ENCODE assay signal across 8 cellular contexts in the genomic region with DNA sequence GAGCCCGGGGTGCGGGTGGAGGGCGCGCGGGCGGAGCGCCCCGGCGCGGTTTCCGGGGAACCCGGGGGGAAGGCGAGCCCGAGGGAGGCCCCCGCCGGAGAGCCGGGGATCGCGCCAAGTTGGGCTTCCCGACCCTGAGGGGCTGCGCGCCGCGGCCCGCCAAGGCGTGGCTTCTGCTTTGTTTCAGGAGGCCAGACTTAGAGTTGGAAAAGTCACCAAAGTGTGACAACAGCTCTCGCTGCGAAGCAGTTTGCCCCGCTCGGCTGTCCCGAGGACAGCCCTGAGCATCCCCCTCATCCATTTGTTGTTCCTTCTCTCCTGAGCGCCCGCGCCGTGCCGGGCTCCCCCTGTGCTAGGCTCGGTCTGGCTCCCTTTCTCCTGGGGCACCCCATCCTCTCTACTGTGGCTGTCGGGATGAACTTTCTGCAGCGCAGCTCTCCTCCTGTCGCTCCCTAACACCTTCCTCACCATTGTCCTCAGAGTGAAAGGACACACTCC. TPM values are rescaled to one million over a fixed set of nuclear protein-coding genes. Genes with fewer than 3 reads are reported as not detected.
DNase-seq lines count a peak whose midpoint lies in the region; ATAC-seq and TF ChIP-seq lines count a peak whose summit lies in the region.

No MANE protein-coding gene starts in this region.

- WGBS in SK-N-SH (ENCODE audit: low lambda C conversion rate), result 4% methylated on average over 15 of the region's 40 CpGs

- peak overlapping the region; percentile 79 for H3K9ac ChIP-seq in SK-N-SH

- peak overlapping the region; percentile 84 for H2AFZ ChIP-seq in SK-N-SH (ENCODE audit: low read depth)

- DNase-seq in SK-N-SH (peak; percentile 58), fibroblast of mammary gland (ENCODE audit: low read depth) (no peak), omental fat pad (ENCODE audit: low spot score) (no peak), iPS-NIHi7 (ENCODE audit: extremely low spot score) (no peak)
- DNase-seq in activated CD4-positive, alpha-beta T cell treated with anti-CD3 and anti-CD28 coated beads for 4 hours, result no peak

- CTCF ChIA-PET in SK-N-SH (lab: Yijun Ruan, JAX), result interaction anchor here (0.6 to 8.1 kb wide), 14 partner anchors 11 to 230 kb away, joined by 3 to 113 read pairs (median 4); a partner anchor contains a TSS

- peaks cover 0 to 21% of the 10 kb centered on the region in 2 experiments; a peak in 3 of 4 replicates for H3K4me1 ChIP-seq in SK-N-SH (ENCODE audit: control insufficient read depth in 1 of 2, insufficient read depth in 2 of 2, low read depth in 1 of 2, low read length in 1 of 2)

- H3K4me3 ChIP-seq in SK-N-SH (ENCODE audit: low read depth in 2 of 2, low read length in 1 of 2) (peak overlapping the region; percentile 67 to 83), fibroblast of mammary gland (ENCODE audit: control insufficient read depth, low read depth, low read length) (peak overlapping the region; percentile 54)

- no peak overlapping the region; a peak in 1 of 4 replicates for H3K27ac ChIP-seq in SK-N-SH (ENCODE audit: low read depth in 2 of 2, low read length in 1 of 2)

- H4K20me1 ChIP-seq in SK-N-SH (ENCODE audit: insufficient read depth), result peaks cover 8% of the 10 kb centered on the region

- ATAC-seq in GM18517 (IDR thresholded peaks at IDR 0.05; ENCODE audit: unreplicated experiment), result peak; percentile 36
- peak; percentile 31 for ATAC-seq in HG02623 (IDR thresholded peaks at IDR 0.05; ENCODE audit: unreplicated experiment)
- peak; percentile 35 for ATAC-seq in omental fat pad (ENCODE audit: low FRiP score)
- no peak for ATAC-seq in HG03469 (IDR thresholded peaks at IDR 0.05; ENCODE audit: unreplicated experiment)

- POLR2A ChIA-PET in SK-N-SH (lab: Yijun Ruan, JAX), result interaction anchor here (2.2 to 2.9 kb wide), 2 partner anchors 12 to 27 kb away, joined by 10 to 12 read pairs; no protein-coding TSS in a partner anchor

- TF ChIP-seq RAD21 in SK-N-SH (IDR thresholded peaks at IDR 0.05; ENCODE audit: low read length), result no peak

- no peaks in the 10 kb centered on the region for H3K9me3 ChIP-seq in SK-N-SH

- peaks cover 41% of the 10 kb centered on the region for H3K79me2 ChIP-seq in SK-N-SH (ENCODE audit: insufficient read depth)

- TF ChIP-seq CTCF in SK-N-SH (IDR thresholded peaks at IDR 0.05) (no peak), fibroblast of mammary gland (conservative IDR thresholded peaks at IDR 0.05; ENCODE audit: control insufficient read depth, insufficient read depth, low read depth, low read length) (no peak), omental fat pad (IDR thresholded peaks at IDR 0.05) (no peak)

- no peaks in the 10 kb centered on the region for H3K36me3 ChIP-seq in SK-N-SH (replicated peaks in 1 of 2; ENCODE audit: control insufficient read depth in 1 of 2, insufficient read depth in 2 of 2, low read length in 1 of 2)

- H3F3A ChIP-seq in SK-N-SH (replicated peaks; ENCODE audit: insufficient read depth), result no peaks in the 10 kb centered on the region

- H3K9me2 ChIP-seq in SK-N-SH, result no peaks in the 10 kb centered on the region

- TF ChIP-seq EP300 in SK-N-SH (IDR thresholded peaks at IDR 0.05; ENCODE audit: borderline replicate concordance in 1 of 2, low read depth in 1 of 2, low read length in 1 of 2), result no peak

- peak overlapping the region; percentile 98 for H3K4me2 ChIP-seq in SK-N-SH

- no peaks in the 10 kb centered on the region for H3K27me3 ChIP-seq in SK-N-SH (ENCODE audit: insufficient read depth)

TF ChIP-seq in SK-N-SH, 30 proteins besides CTCF, POLR2A, EP300 and RAD21:
- TF ChIP-seq ELF1 (IDR thresholded peaks at IDR 0.05) (no peak), TAF1 (IDR thresholded peaks at IDR 0.05; ENCODE audit: borderline replicate concordance, low read depth, low read length) (0 out of 2 replicates have a peak, but pooled peaks have one; percentile 0), NFIC (IDR thresholded peaks at IDR 0.05; ENCODE audit: borderline replicate concordance) (no peak)
- TF ChIP-seq, protein P1, sequence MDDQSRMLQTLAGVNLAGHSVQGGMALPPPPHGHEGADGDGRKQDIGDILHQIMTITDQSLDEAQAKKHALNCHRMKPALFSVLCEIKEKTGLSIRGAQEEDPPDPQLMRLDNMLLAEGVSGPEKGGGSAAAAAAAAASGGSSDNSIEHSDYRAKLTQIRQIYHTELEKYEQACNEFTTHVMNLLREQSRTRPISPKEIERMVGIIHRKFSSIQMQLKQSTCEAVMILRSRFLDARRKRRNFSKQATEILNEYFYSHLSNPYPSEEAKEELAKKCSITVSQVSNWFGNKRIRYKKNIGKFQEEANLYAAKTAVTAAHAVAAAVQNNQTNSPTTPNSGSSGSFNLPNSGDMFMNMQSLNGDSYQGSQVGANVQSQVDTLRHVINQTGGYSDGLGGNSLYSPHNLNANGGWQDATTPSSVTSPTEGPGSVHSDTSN (IDR thresholded peaks at IDR 0.05), result no peak
- TF ChIP-seq, protein P2, sequence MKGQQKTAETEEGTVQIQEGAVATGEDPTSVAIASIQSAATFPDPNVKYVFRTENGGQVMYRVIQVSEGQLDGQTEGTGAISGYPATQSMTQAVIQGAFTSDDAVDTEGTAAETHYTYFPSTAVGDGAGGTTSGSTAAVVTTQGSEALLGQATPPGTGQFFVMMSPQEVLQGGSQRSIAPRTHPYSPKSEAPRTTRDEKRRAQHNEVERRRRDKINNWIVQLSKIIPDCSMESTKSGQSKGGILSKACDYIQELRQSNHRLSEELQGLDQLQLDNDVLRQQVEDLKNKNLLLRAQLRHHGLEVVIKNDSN (IDR thresholded peaks at IDR 0.05; ENCODE audit: borderline replicate concordance, low read depth), result no peak
- TF ChIP-seq, protein P3, sequence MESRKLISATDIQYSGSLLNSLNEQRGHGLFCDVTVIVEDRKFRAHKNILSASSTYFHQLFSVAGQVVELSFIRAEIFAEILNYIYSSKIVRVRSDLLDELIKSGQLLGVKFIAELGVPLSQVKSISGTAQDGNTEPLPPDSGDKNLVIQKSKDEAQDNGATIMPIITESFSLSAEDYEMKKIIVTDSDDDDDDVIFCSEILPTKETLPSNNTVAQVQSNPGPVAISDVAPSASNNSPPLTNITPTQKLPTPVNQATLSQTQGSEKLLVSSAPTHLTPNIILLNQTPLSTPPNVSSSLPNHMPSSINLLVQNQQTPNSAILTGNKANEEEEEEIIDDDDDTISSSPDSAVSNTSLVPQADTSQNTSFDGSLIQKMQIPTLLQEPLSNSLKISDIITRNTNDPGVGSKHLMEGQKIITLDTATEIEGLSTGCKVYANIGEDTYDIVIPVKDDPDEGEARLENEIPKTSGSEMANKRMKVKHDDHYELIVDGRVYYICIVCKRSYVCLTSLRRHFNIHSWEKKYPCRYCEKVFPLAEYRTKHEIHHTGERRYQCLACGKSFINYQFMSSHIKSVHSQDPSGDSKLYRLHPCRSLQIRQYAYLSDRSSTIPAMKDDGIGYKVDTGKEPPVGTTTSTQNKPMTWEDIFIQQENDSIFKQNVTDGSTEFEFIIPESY (IDR thresholded peaks at IDR 0.05; ENCODE audit: borderline replicate concordance, low read depth), result no peak

RNA-seq across cellular contexts. Expression of a gene that starts 0.4 kb away (rescaled TPM):
- 38.3 and 40.1 TPM in 2 replicates for polyA plus RNA-seq in SK-N-SH (2012; rRNA removed)
- 38.4 and 43.1 TPM in 2 replicates for polyA plus RNA-seq in SK-N-SH (2012; cell fraction: cytosol; rRNA removed)
- 25.0 and 25.4 TPM in 2 replicates for polyA plus RNA-seq in SK-N-SH (2012; cell fraction: nucleus; rRNA removed)
- 10 to 100 TPM; 13.6 to 71.1 (median 42.2) TPM for total RNA-seq in omental fat pad

RNA-seq across cellular contexts. Expression of a gene that starts 32.2 kb away (rescaled TPM):
- polyA plus RNA-seq in SK-N-SH (2012; rRNA removed), result 0.44 and 0.54 TPM in 2 replicates
- polyA plus RNA-seq in SK-N-SH (2012; cell fraction: cytosol; rRNA removed), result 0.15 and 0.35 TPM in 2 replicates
- 0.93 and 0.95 TPM in 2 replicates for polyA plus RNA-seq in SK-N-SH (2012; cell fraction: nucleus; rRNA removed)
- 1 to 10 TPM in 1 of 4 donors, under 1 TPM in 2, not detected in 1; 0.65 to 2.5 (median 0.95) TPM for total RNA-seq in omental fat pad

RNA-seq across cellular contexts. Expression of a gene that starts 53.8 kb away (rescaled TPM):
- polyA plus RNA-seq in SK-N-SH (2012; rRNA removed), result 222 and 260 TPM in 2 replicates
- 329 and 395 TPM in 2 replicates for polyA plus RNA-seq in SK-N-SH (2012; cell fraction: cytosol; rRNA removed)
- polyA plus RNA-seq in SK-N-SH (2012; cell fraction: nucleus; rRNA removed), result 119 and 142 TPM in 2 replicates
- 100 to 1,000 TPM; 180 to 187 (median 185) TPM for total RNA-seq in omental fat pad
